Comparison of ENCODE assay signal across 8 cellular contexts in the genomic region with DNA sequence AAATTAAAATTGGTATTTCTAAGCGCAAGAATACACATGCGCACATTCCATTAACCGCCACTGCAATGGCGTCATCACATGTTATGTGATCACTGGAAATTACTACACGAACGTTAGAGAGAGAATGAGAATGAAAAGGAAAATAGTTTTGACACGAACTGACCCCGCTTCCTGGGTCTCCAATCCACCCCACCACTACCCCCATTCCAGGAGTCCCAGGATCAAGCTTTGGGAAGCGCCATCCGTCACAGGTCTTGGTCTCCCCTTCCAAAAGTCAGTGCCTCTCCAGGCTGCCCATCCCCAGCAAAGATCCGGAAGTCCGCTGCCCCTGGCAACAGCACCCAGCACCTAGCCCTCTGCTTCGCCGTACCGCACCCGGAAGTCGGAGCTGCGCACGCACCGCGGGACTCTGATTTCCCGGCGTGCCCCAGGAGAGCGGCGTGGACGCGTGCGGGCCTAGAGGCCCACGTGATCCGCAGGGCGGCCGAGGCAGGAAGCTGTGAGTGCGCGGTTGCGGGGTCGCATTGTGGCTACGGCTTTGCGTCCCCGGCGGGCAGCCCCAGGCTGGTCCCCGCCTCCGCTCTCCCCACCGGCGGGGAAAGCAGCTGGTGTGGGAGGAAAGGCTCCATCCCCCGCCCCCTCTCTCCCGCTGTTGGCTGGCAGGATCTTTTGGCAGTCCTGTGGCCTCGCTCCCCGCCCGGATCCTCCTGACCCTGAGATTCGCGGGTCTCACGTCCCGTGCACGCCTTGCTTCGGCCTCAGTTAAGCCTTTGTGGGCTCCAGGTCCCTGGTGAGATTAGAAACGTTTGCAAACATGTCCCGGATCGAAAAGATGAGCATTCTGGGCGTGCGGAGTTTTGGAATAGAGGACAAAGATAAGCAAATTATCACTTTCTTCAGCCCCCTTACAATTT. TPM values are rescaled to one million over a fixed set of nuclear protein-coding genes. Genes with fewer than 3 reads are reported as not detected.
DNase-seq lines count a peak whose midpoint lies in the region; ATAC-seq and TF ChIP-seq lines count a peak whose summit lies in the region.

A gene (plus strand): TSS at position 467 of the 914 bp plus-strand sequence. CDS start 348 bp downstream, at position 815.

- peak; percentile 95 for ATAC-seq in GM21390 (IDR thresholded peaks at IDR 0.05; ENCODE audit: unreplicated experiment)

- H3K4me3 ChIP-seq in HUES48 (ENCODE audit: low read depth, low read length) (peak within 1 kb of the TSS; percentile 79), NT2/D1 (ENCODE audit: insufficient read length, low read depth) (peak within 1 kb of the TSS; percentile 72), endodermal cell (ENCODE audit: low read length) (peak within 1 kb of the TSS; percentile 92)

- H3K4me1 ChIP-seq in HUES48 (ENCODE audit: control insufficient read depth, insufficient read depth, low read length): peaks cover 6% of the 10 kb centered on the region
- H3K4me1 ChIP-seq in NT2/D1 (ENCODE audit: insufficient read depth, insufficient read length): no peaks in the 10 kb centered on the region
- no peaks in the 10 kb centered on the region for H3K4me1 ChIP-seq in endodermal cell (ENCODE audit: control insufficient read depth, insufficient read depth, low read length)

- in situ Hi-C loops in Caki2 (cut with HindIII; ENCODE audit: low pct_unique_long_range_greater_than_20kb, low sequenced_read_pairs): no loop called here

- H3K27me3 ChIP-seq in HUES48 (ENCODE audit: control insufficient read depth, insufficient read depth, low read length) (no peaks in the 10 kb centered on the region), NT2/D1 (ENCODE audit: insufficient read depth, insufficient read length) (no peaks in the 10 kb centered on the region), endodermal cell (ENCODE audit: control insufficient read depth, insufficient read depth, low read length, poor library complexity, severe bottlenecking) (no peaks in the 10 kb centered on the region)

- H3K4me1 Mint-ChIP-seq in endodermal cell: peaks cover 5% of the 10 kb centered on the region

- H3K27ac ChIP-seq in HUES48 (ENCODE audit: low read depth, low read length) (peak within 1 kb of the TSS; percentile 83), endodermal cell (ENCODE audit: low read depth, low read length) (peak within 1 kb of the TSS; percentile 54)

- H3K9ac ChIP-seq in HUES48 (ENCODE audit: low read depth, low read length) (peak within 1 kb of the TSS; percentile 79), NT2/D1 (ENCODE audit: insufficient read length, low read depth) (peak within 1 kb of the TSS; percentile 86), endodermal cell (ENCODE audit: extremely low read depth, low read length, poor library complexity, severe bottlenecking) (peak within 1 kb of the TSS; percentile 58)

- no peaks in the 10 kb centered on the region for H3K9me3 Mint-ChIP-seq in endodermal cell

- H3K36me3 ChIP-seq in HUES48 (ENCODE audit: control insufficient read depth, insufficient read depth, low read length): peaks cover 24% of the 10 kb centered on the region
- H3K36me3 ChIP-seq in NT2/D1 (ENCODE audit: insufficient read depth, insufficient read length, low read length): peaks cover 22% of the 10 kb centered on the region
- H3K36me3 ChIP-seq in endodermal cell (ENCODE audit: control insufficient read depth, insufficient read depth, low read length): peaks cover 24% of the 10 kb centered on the region

- DNase-seq in Caki2 (ENCODE audit: low read depth): peak; percentile 90
- peak; percentile 58 for DNase-seq in NT2/D1 (ENCODE audit: low read depth, low spot score)
- peak; percentile 56 for DNase-seq in activated CD8-positive, alpha-beta memory T cell treated with anti-CD3 and anti-CD28 coated beads, Interleukin-2, amount 50 U/mL, for 1 hour (ENCODE audit: extremely low read depth)
- DNase-seq in endodermal cell: peak; percentile 96
- DNase-seq in mesenteric fat pad (ENCODE audit: low spot score): peak; percentile 97
- peak; percentile 83 for DNase-seq in stimulated activated CD8-positive, alpha-beta memory T cell treated with anti-CD3 and anti-CD28 coated beads, Interleukin-15, amount 100 ng/mL, for 1 hour (ENCODE audit: low read depth)

- H3K4me3 Mint-ChIP-seq in endodermal cell: peak within 1 kb of the TSS; percentile 92

- 5 to 10% methylated on average over 16 to 60 of the region's 60 CpGs for WGBS in endodermal cell (ENCODE audit: insufficient coverage in 1 of 2, insufficient read length in 1 of 2), 2 experiments

- H3K9me3 ChIP-seq in HUES48 (ENCODE audit: control insufficient read depth, insufficient read depth, low read length) (no peaks in the 10 kb centered on the region), NT2/D1 (ENCODE audit: insufficient read depth, low read length) (peaks cover 5% of the 10 kb centered on the region; the same call in 1 of the 2 replicates), endodermal cell (ENCODE audit: control insufficient read depth, low read length) (no peaks in the 10 kb centered on the region)

- no peak for TF ChIP-seq CTCF in endodermal cell (conservative IDR thresholded peaks at IDR 0.05)

- peaks cover 5% of the 10 kb centered on the region for H3K36me3 Mint-ChIP-seq in endodermal cell (ENCODE audit: low read depth)

- peak within 1 kb of the TSS; percentile 93 for H3K27ac Mint-ChIP-seq in endodermal cell

- no peaks in the 10 kb centered on the region for H3K27me3 Mint-ChIP-seq in endodermal cell (ENCODE audit: insufficient read depth)

RNA-seq across cellular contexts. Expression of the gene that starts here (rescaled TPM):
- total RNA-seq in Caki2 (2014; rRNA removed; shearing (Covaris generic); ENCODE audit: low replicate concordance): 14.9 and 19.6 TPM in 2 replicates
- total RNA-seq in endodermal cell (10 to 100 TPM; 49.7 to 50.7 TPM), mesenteric fat pad (44.2 TPM)
- polyA plus RNA-seq in endodermal cell (2013, experiment 1 of 2): 25.1 TPM
- 29.1 TPM for polyA plus RNA-seq in endodermal cell (2013, experiment 2 of 2)

Comparison
In these comparisons a context has a peak if more than half of its experiments do, and no peak if none do; other contexts are left out.
1. Peak in every context shown above with its lines: DNase-seq, ATAC-seq, H3K4me3 ChIP-seq and H3K27ac ChIP-seq.